11 cellular contexts compared by ENCODE assay signal in the genomic region with DNA sequence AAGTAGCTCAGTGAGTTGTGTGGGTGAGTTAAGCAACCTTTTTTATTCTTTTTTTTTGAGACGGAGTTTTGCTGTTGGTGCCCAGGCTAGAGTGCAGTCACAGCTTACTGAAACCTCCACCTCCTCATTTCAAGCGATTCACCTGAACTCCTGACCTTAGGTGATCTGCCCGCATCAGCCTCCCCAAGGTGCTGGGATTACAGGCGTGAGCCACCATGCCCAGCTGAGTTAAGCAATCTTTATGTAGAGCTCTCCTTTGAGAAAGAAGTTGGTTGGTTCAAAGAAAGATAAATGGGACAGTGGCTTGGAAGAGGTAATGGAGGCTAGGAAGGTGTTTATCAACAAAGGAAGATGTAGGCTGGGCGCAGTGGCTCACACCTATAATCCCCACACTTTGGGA. TPM values are rescaled to one million over a fixed set of nuclear protein-coding genes. Genes with fewer than 3 reads are reported as not detected.
DNase-seq lines count a peak whose midpoint lies in the region; ATAC-seq, FAIRE-seq and TF ChIP-seq lines count a peak whose summit lies in the region.
"Had no signal": no experiment of that assay in that cellular context is flagged by ENCODE, and none has a peak within 500 bp of the region (broad histone marks: within the 10 kb centered on the region; RNA-seq: fewer than 3 reads in every experiment).

No MANE protein-coding gene starts in this region.

- H3K36me3 ChIP-seq in cardiac muscle cell (peaks cover 19% of the 10 kb centered on the region), transverse colon (peaks cover 0 to 2% (median 0%) of the 10 kb centered on the region in 4 donors)
- H3K36me3 ChIP-seq: thoracic aorta had no signal

- peaks cover 41% of the 10 kb centered on the region for H3K4me1 Mint-ChIP-seq in activated naive CD8-positive, alpha-beta T cell treated with anti-CD3 and anti-CD28 coated beads, Interleukin-2, amount 10 ng/mL, durations not matched to agents 7 days and 5 days
- H3K4me1 Mint-ChIP-seq in type B pancreatic cell (ENCODE audit: unreplicated experiment) = peaks cover 43% of the 10 kb centered on the region

- H3K9me3 Mint-ChIP-seq in activated naive CD8-positive, alpha-beta T cell treated with anti-CD3 and anti-CD28 coated beads, Interleukin-2, amount 10 ng/mL, durations not matched to agents 7 days and 5 days = no peaks in the 10 kb centered on the region
- H3K9me3 Mint-ChIP-seq in type B pancreatic cell = peaks cover 2% of the 10 kb centered on the region

- in situ Hi-C loops in transverse colon (cut with MboI; ENCODE audit: low pct_ligation_motif_present in 1 of 4, low pct_unique_long_range_greater_than_20kb in 1 of 4, low sequenced_read_pairs in 3 of 4) = loop anchor here in 1 of 4 donors (25.0 kb wide), 2 partner anchors 118 to 193 kb away; partner anchors contain the start of gene KLHL2

- POLR2A ChIA-PET in activated naive CD8-positive, alpha-beta T cell treated with anti-CD3 and anti-CD28 coated beads, Interleukin-2, amount 10 ng/mL, durations not matched to agents 7 days and 5 days (lab: Charles Lee) = no interaction called here

- H3K4me3 ChIP-seq in cardiac muscle cell = peak overlapping the region; percentile 62
- peak overlapping the region; percentile 25; the same call in 1 of the 2 replicates for H3K4me3 ChIP-seq in iPS-18c (ENCODE audit: insufficient read depth, low read depth, low read length)
- no peak overlapping the region for H3K4me3 ChIP-seq in transverse colon
- H3K4me3 ChIP-seq: thoracic aorta had no signal

- no peak for DNase-seq in cardiac muscle cell (ENCODE audit: low read depth in 1 of 2, low spot score in 1 of 2)
- DNase-seq in Right ventricle myocardium inferior (ENCODE audit: missing footprints) = no peak
- no peak for DNase-seq in activated naive CD8-positive, alpha-beta T cell treated with anti-CD3 and anti-CD28 coated beads, Interleukin-2, amount 10 ng/mL, durations not matched to agents 7 days and 5 days
- DNase-seq in type B pancreatic cell (ENCODE audit: extremely low spot score, unreplicated experiment) = no peak
- no peak for DNase-seq in RCC 7860 (ENCODE audit: low spot score)
- DNase-seq in transverse colon = no peak
- DNase-seq: C1 segment of cervical spinal cord, KBM-7 had no signal

- TF ChIP-seq CTCF in cardiac muscle cell (IDR thresholded peaks at IDR 0.05; ENCODE audit: low read depth, low read length) (no peak), type B pancreatic cell (conservative IDR thresholded peaks at IDR 0.05) (no peak), transverse colon (IDR thresholded peaks at IDR 0.05) (no peak)

- peak overlapping the region; percentile 8 for H3K27ac Mint-ChIP-seq in activated naive CD8-positive, alpha-beta T cell treated with anti-CD3 and anti-CD28 coated beads, Interleukin-2, amount 10 ng/mL, durations not matched to agents 7 days and 5 days
- no peak overlapping the region for H3K27ac Mint-ChIP-seq in type B pancreatic cell

- TF ChIP-seq EP300 in transverse colon (IDR thresholded peaks at IDR 0.05; ENCODE audit: low read depth) = no peak

- H3K27ac ChIP-seq in cardiac muscle cell (no peak overlapping the region), transverse colon (no peak overlapping the region)
- H3K27ac ChIP-seq: thoracic aorta had no signal

- H3K36me3 Mint-ChIP-seq in activated naive CD8-positive, alpha-beta T cell treated with anti-CD3 and anti-CD28 coated beads, Interleukin-2, amount 10 ng/mL, durations not matched to agents 7 days and 5 days = peaks cover 13% of the 10 kb centered on the region
- peaks cover 36% of the 10 kb centered on the region for H3K36me3 Mint-ChIP-seq in type B pancreatic cell

- WGBS in transverse colon (ENCODE audit: low coverage in 1 of 2), 2 donors = 94 to 100% methylated on average over 1 to 5 of the region's 5 CpGs

- ATAC-seq in Right ventricle myocardium inferior (no peak), GM18517 (IDR thresholded peaks at IDR 0.05; ENCODE audit: unreplicated experiment) (no peak)
- no peak for ATAC-seq in activated naive CD8-positive, alpha-beta T cell treated with anti-CD3 and anti-CD28 coated beads, Interleukin-2, amount 10 ng/mL, durations not matched to agents 7 days and 5 days (ENCODE audit: low read depth)

- no peak for FAIRE-seq in RCC 7860 (lab: Jason Lieb, UNC)

- no peak for TF ChIP-seq POLR2A in transverse colon (IDR thresholded peaks at IDR 0.05)

- no peaks in the 10 kb centered on the region for H3K9me3 ChIP-seq in cardiac muscle cell (ENCODE audit: low read depth)
- H3K9me3 ChIP-seq in iPS-18c (ENCODE audit: control insufficient read depth, insufficient read depth, low read length) = no peaks in the 10 kb centered on the region
- no peaks in the 10 kb centered on the region for H3K9me3 ChIP-seq in transverse colon
- H3K9me3 ChIP-seq: thoracic aorta had no signal

- no peaks in the 10 kb centered on the region for H3K27me3 ChIP-seq in cardiac muscle cell
- no peaks in the 10 kb centered on the region for H3K27me3 ChIP-seq in transverse colon

- H3K4me1 ChIP-seq in cardiac muscle cell (ENCODE audit: low read depth) = peaks cover 43% of the 10 kb centered on the region
- peaks cover 10 to 47% (median 21%) of the 10 kb centered on the region in 4 donors for H3K4me1 ChIP-seq in transverse colon

- H3K4me3 Mint-ChIP-seq in activated naive CD8-positive, alpha-beta T cell treated with anti-CD3 and anti-CD28 coated beads, Interleukin-2, amount 10 ng/mL, durations not matched to agents 7 days and 5 days = peak overlapping the region; percentile 41
- peak overlapping the region; percentile 82 for H3K4me3 Mint-ChIP-seq in type B pancreatic cell

- no peaks in the 10 kb centered on the region for H3K27me3 Mint-ChIP-seq in activated naive CD8-positive, alpha-beta T cell treated with anti-CD3 and anti-CD28 coated beads, Interleukin-2, amount 10 ng/mL, durations not matched to agents 7 days and 5 days
- H3K27me3 Mint-ChIP-seq in type B pancreatic cell = no peaks in the 10 kb centered on the region

- intact Hi-C loops in Right ventricle myocardium inferior (cut with DNase I) (no loop called here), transverse colon (cut with DNase I; ENCODE audit: low total_unique reads) (no loop called here)

RNA-seq across cellular contexts. Expression of gene MSMO1, which starts 3.2 kb away (rescaled TPM):
- total RNA-seq in cardiac muscle cell (65.8 and 170 TPM in 2 replicates), Right ventricle myocardium inferior (8.5 TPM), type B pancreatic cell (ENCODE audit: low replicate concordance) (62.0 and 68.0 TPM in 2 replicates), transverse colon (10 to 100 TPM; 30.3 to 58.0 (median 36.5) TPM)
- polyA plus RNA-seq in cardiac muscle cell = 138 and 305 TPM in 2 replicates
- 10 to 100 TPM; 42.3 to 47.4 TPM for total RNA-seq in activated naive CD8-positive, alpha-beta T cell treated with anti-CD3 and anti-CD28 coated beads, Interleukin-2, amount 10 ng/mL, durations not matched to agents 7 days and 5 days

RNA-seq across cellular contexts. Expression of gene CPE, which starts 48.1 kb away (rescaled TPM):
- total RNA-seq in cardiac muscle cell (204 and 238 TPM in 2 replicates), Right ventricle myocardium inferior (56.2 TPM), type B pancreatic cell (ENCODE audit: low replicate concordance) (111 and 149 TPM in 2 replicates), transverse colon (10 to 100 TPM in 2 of 4 donors, 1 to 10 TPM in 2; 7.5 to 29.1 (median 12.3) TPM)
- polyA plus RNA-seq in cardiac muscle cell = 238 and 323 TPM in 2 replicates
- total RNA-seq in activated naive CD8-positive, alpha-beta T cell treated with anti-CD3 and anti-CD28 coated beads, Interleukin-2, amount 10 ng/mL, durations not matched to agents 7 days and 5 days = not detected

Comparison
In these comparisons a context has a peak if more than half of its experiments do, and no peak if none do; other contexts are left out.
1. H3K4me3 ChIP-seq: peak in cardiac muscle cell (single experiment) and iPS-18c (single experiment); none in transverse colon (0 of 4).
2. RNA of gene CPE, which starts 48.1 kb away (total RNA-seq): 204 to 238 TPM in cardiac muscle cell, 111 to 149 TPM in type B pancreatic cell, 56.2 TPM in Right ventricle myocardium inferior (single experiment) and 7.5 to 29.1 TPM in transverse colon; not detected in activated naive CD8-positive, alpha-beta T cell treated with anti-CD3 and anti-CD28 coated beads, Interleukin-2, amount 10 ng/mL, durations not matched to agents 7 days and 5 days; every median in the first group is over 4 times any median in the second.